ENCODE assay signal across 17 cellular contexts in genomic region chr6:4405609-4406212, GRCh38.
DNase-seq lines count a peak whose midpoint lies in the region; ATAC-seq and TF ChIP-seq lines count a peak whose summit lies in the region.
"Had no signal": no experiment of that assay in that cellular context is flagged by ENCODE, and none has a peak within 500 bp of the region (broad histone marks: within the 10 kb centered on the region; RNA-seq: fewer than 3 reads in every experiment).

No MANE protein-coding gene starts in this region.

- no peaks in the 10 kb centered on the region for H3K79me1 ChIP-seq in neuronal stem cell (ENCODE audit: low read depth, low read length)

- peak overlapping the region; percentile 26 for H2BK5ac ChIP-seq in neuronal stem cell (ENCODE audit: low read length)

- peak overlapping the region; percentile 67 for H2BK15ac ChIP-seq in neuronal stem cell (ENCODE audit: low read length)

- H2BK12ac ChIP-seq in neuronal stem cell (ENCODE audit: low read length), result no peak overlapping the region

- H2AK5ac ChIP-seq in neuronal stem cell (ENCODE audit: low read depth, low read length), result peak overlapping the region; percentile 79

- H3K9me3 ChIP-seq in SJCRH30 (replicated peaks), result peaks cover 5% of the 10 kb centered on the region; the same call in 1 of the 2 replicates
- H3K9me3 ChIP-seq in neuronal stem cell (replicated peaks in 1 of 2; ENCODE audit: control insufficient read depth in 2 of 2, insufficient read depth in 1 of 2, low read depth in 1 of 2, low read length in 2 of 2), result no peaks in the 10 kb centered on the region
- H3K9me3 ChIP-seq in HAP-1, result no peaks in the 10 kb centered on the region
- H3K9me3 ChIP-seq in esophagus squamous epithelium, result no peaks in the 10 kb centered on the region

- H3K4ac ChIP-seq in neuronal stem cell (ENCODE audit: low read length), result no peak overlapping the region

- no peak overlapping the region; the same call in 1 of the 2 replicates for H3K4me3 ChIP-seq in SJCRH30
- no peak overlapping the region for H3K4me3 ChIP-seq in neuronal stem cell (ENCODE audit: low read length in 2 of 2)
- H3K4me3 ChIP-seq in HAP-1, result no peak overlapping the region
- no peak overlapping the region for H3K4me3 ChIP-seq in esophagus squamous epithelium
- H3K4me3 ChIP-seq: PC-9 had no signal

- TF ChIP-seq CTCF in foreskin keratinocyte (conservative IDR thresholded peaks at IDR 0.05), result no peak
- TF ChIP-seq CTCF in esophagus squamous epithelium (IDR thresholded peaks at IDR 0.05), result no peak

- TF ChIP-seq POLR2A in esophagus squamous epithelium (IDR thresholded peaks at IDR 0.05), result no peak

- intact Hi-C loops in head of caudate nucleus (cut with DNase I), result no loop called here
- intact Hi-C loops in esophagus squamous epithelium (cut with DNase I), result no loop called here

- peak overlapping the region; percentile 85 for H3K27ac ChIP-seq in SJCRH30
- no peak overlapping the region for H3K27ac ChIP-seq in neuronal stem cell (replicated peaks; ENCODE audit: low read length)
- no peak overlapping the region for H3K27ac ChIP-seq in foreskin keratinocyte
- no peak overlapping the region for H3K27ac ChIP-seq in esophagus squamous epithelium
- H3K27ac ChIP-seq: HL-60, PC-9 had no signal

- no peak for ATAC-seq in foreskin keratinocyte
- ATAC-seq: Right ventricle myocardium inferior had no signal

- H3K4me2 ChIP-seq in neuronal stem cell (ENCODE audit: insufficient read depth, low read length, poor library complexity, severe bottlenecking), result no peak overlapping the region
- H3K4me2 ChIP-seq: PC-9 had no signal

- peaks cover 16% of the 10 kb centered on the region for H3K4me1 ChIP-seq in SJCRH30
- H3K4me1 ChIP-seq in neuronal stem cell (ENCODE audit: control insufficient read depth in 2 of 2, insufficient read depth in 1 of 2, low read depth in 1 of 2, low read length in 2 of 2), result peaks cover 0 to 5% of the 10 kb centered on the region in 2 donors
- no peaks in the 10 kb centered on the region for H3K4me1 ChIP-seq in foreskin keratinocyte
- no peaks in the 10 kb centered on the region for H3K4me1 ChIP-seq in HAP-1
- H3K4me1 ChIP-seq in esophagus squamous epithelium, result peaks cover 13 to 25% (median 19%) of the 10 kb centered on the region in 3 donors

- H2BK120ac ChIP-seq in neuronal stem cell (ENCODE audit: low read depth, low read length), result no peak overlapping the region

- no peak overlapping the region for H4K91ac ChIP-seq in neuronal stem cell (ENCODE audit: low read depth, low read length, poor library complexity)

- no peaks in the 10 kb centered on the region for H3K36me3 ChIP-seq in SJCRH30
- H3K36me3 ChIP-seq in neuronal stem cell (replicated peaks in 1 of 2; ENCODE audit: control insufficient read depth in 2 of 2, insufficient read depth in 2 of 2, low read length in 2 of 2), result no peaks in the 10 kb centered on the region
- H3K36me3 ChIP-seq in HAP-1 (replicated peaks), result no peaks in the 10 kb centered on the region
- no peaks in the 10 kb centered on the region for H3K36me3 ChIP-seq in esophagus squamous epithelium

- H3K14ac ChIP-seq in neuronal stem cell (ENCODE audit: low read length), result no peak overlapping the region

- H3K27me3 ChIP-seq in SJCRH30 (no peaks in the 10 kb centered on the region), neuronal stem cell (ENCODE audit: control insufficient read depth in 3 of 3, insufficient read depth in 3 of 3, low read depth in 1 of 3, low read length in 3 of 3) (no peaks in the 10 kb centered on the region), foreskin keratinocyte (peaks cover 2% of the 10 kb centered on the region), HAP-1 (ENCODE audit: low read depth) (no peaks in the 10 kb centered on the region), esophagus squamous epithelium (no peaks in the 10 kb centered on the region)

- WGBS in neuronal stem cell (ENCODE audit: extremely low coverage in 2 of 2, insufficient read length in 2 of 2, insufficient replicate concordance in 1 of 2), 2 donors, result no CpG with 5 or more reads among the region's 12 CpGs
- 86 to 93% methylated on average over 5 to 8 of the region's 12 CpGs for WGBS in esophagus squamous epithelium, 2 donors

- no peak overlapping the region for H4K8ac ChIP-seq in neuronal stem cell (ENCODE audit: low read depth, low read length)

- no peak overlapping the region for H3K23ac ChIP-seq in neuronal stem cell (ENCODE audit: low read depth, low read length, poor library complexity)

- H2AFZ ChIP-seq in neuronal stem cell (ENCODE audit: low read length), result no peak overlapping the region
- H2AFZ ChIP-seq: PC-9 had no signal

- DNase-seq in ELF-1 (ENCODE audit: low read depth, low spot score), result peak; percentile 49
- peak; percentile 89 to 91 for DNase-seq in SJCRH30
- DNase-seq in head of caudate nucleus, result peak in 25 of 42 donors; percentile 10 to 72 (median 30)
- DNase-seq in neuronal stem cell (ENCODE audit: low spot score), result no peak
- DNase-seq in stimulated activated CD4-positive, alpha-beta T cell treated with anti-CD3 and anti-CD28 coated beads, Interleukin-1b, Interleukin-23, amount 100 ng/mL, for 48 hours, result no peak
- DNase-seq in foreskin keratinocyte, result no peak
- DNase-seq in HAP-1 (ENCODE audit: low spot score in 2 of 2), result no peak
- no peak for DNase-seq in esophagus squamous epithelium (lab: John Stamatoyannopoulos, UW)
- DNase-seq: C1 segment of cervical spinal cord, COR-L47, KG1, NCI-H1092 treated with DMSO at 0.1 percent for 48 hours, NCI-H1694, NCI-H345, PC-9 had no signal

- in situ Hi-C loops in HAP-1 (cut with MboI; ENCODE audit: low sequenced_read_pairs), result no loop called here

- H3K9ac ChIP-seq in neuronal stem cell (ENCODE audit: low read depth, low read length, poor library complexity), result no peak overlapping the region

- peak overlapping the region; percentile 83 for H3K18ac ChIP-seq in neuronal stem cell (ENCODE audit: low read length)

Comparison
In these comparisons a context has a peak if more than half of its experiments do, and no peak if none do; other contexts are left out.
1. DNase-seq: peak in ELF-1 (single experiment), SJCRH30 (2 of 2) and head of caudate nucleus (25 of 42); none in neuronal stem cell (single experiment), stimulated activated CD4-positive, alpha-beta T cell treated with anti-CD3 and anti-CD28 coated beads, Interleukin-1b, Interleukin-23, amount 100 ng/mL, for 48 hours (single experiment), foreskin keratinocyte (0 of 2), HAP-1 (0 of 2) and esophagus squamous epithelium (single experiment).